In genomic region chr12:62210422-62210821, GRCh38 we compare ENCODE assay signal across 9 cellular contexts. TPM values are rescaled to one million over a fixed set of nuclear protein-coding genes. Genes with fewer than 3 reads are reported as not detected.
A peak's percentile ranks its signal among the peaks of the same experiment; 100 is the strongest.
DNase-seq lines count a peak whose midpoint lies in the region; ATAC-seq, FAIRE-seq and TF ChIP-seq lines count a peak whose summit lies in the region.
"Had no signal": no experiment of that assay in that cellular context is flagged by ENCODE, and none has a peak within 500 bp of the region (broad histone marks: within the 10 kb centered on the region; RNA-seq: fewer than 3 reads in every experiment).

No MANE protein-coding gene starts in this region.

- H4K5ac ChIP-seq in H9 (ENCODE audit: insufficient read length, low read depth, low read length): no peak overlapping the region

- H3T11ph ChIP-seq in H9 (ENCODE audit: low read length): no peak overlapping the region

- H3K9me3 Mint-ChIP-seq in activated CD8-positive, alpha-beta memory T cell treated with anti-CD3 and anti-CD28 coated beads, Interleukin-2, amount 10 ng/mL, durations not matched to agents 7 days and 5 days (ENCODE audit: low read depth): no peaks in the 10 kb centered on the region
- peaks cover 3 to 4% of the 10 kb centered on the region in 2 experiments; a peak in 3 of 5 replicates for H3K9me3 Mint-ChIP-seq in H9

- no peak overlapping the region for H2BK120ac ChIP-seq in H9 (ENCODE audit: low read depth, low read length, poor library complexity, severe bottlenecking)

- H3K4me3 ChIP-seq in NB4 (ENCODE audit: low read depth, low read length) (no peak overlapping the region), small intestine (ENCODE audit: low read depth in 1 of 2, low read length in 2 of 2) (no peak overlapping the region)

- no peak overlapping the region for H2AFZ ChIP-seq in H9 (ENCODE audit: low read length)

- no peaks in the 10 kb centered on the region for H3K9me3 ChIP-seq in H9 (ENCODE audit: control insufficient read depth, low read depth, low read length)
- no peaks in the 10 kb centered on the region for H3K9me3 ChIP-seq in small intestine (ENCODE audit: control insufficient read depth, low read depth)

- no peak overlapping the region for H3K14ac ChIP-seq in H9 (ENCODE audit: insufficient read depth, low read length)

- H3K27me3 ChIP-seq in H9 (ENCODE audit: insufficient read depth, low read length) (no peaks in the 10 kb centered on the region), small intestine (ENCODE audit: control insufficient read depth in 2 of 2, insufficient read depth in 2 of 2, low read length in 2 of 2) (no peaks in the 10 kb centered on the region)

- H3K79me2 ChIP-seq in H9 (ENCODE audit: insufficient read depth, low read length): no peaks in the 10 kb centered on the region

- no peak overlapping the region for H4K8ac ChIP-seq in H9 (replicated peaks; ENCODE audit: insufficient read length, low read depth, low read length)

- no peaks in the 10 kb centered on the region for H3K23me2 ChIP-seq in H9 (ENCODE audit: insufficient read length, low read depth, low read length, poor library complexity, severe bottlenecking)

- H3K4me2 ChIP-seq in H9 (ENCODE audit: insufficient read depth, insufficient read length, low read length): no peak overlapping the region

- H3K36me3 Mint-ChIP-seq in activated CD8-positive, alpha-beta memory T cell treated with anti-CD3 and anti-CD28 coated beads, Interleukin-2, amount 10 ng/mL, durations not matched to agents 7 days and 5 days: no peaks in the 10 kb centered on the region
- H3K36me3 Mint-ChIP-seq in H9 (ENCODE audit: insufficient read depth in 1 of 3, low read depth in 3 of 3): peaks cover 0 to 3% (median 2%) of the 10 kb centered on the region in 3 experiments; a peak in 2 of 7 replicates

- no peak overlapping the region for H2AK5ac ChIP-seq in H9 (ENCODE audit: insufficient read length, low read length)

- peak; percentile 50 for DNase-seq in activated CD8-positive, alpha-beta memory T cell treated with anti-CD3 and anti-CD28 coated beads, Interleukin-2, amount 10 ng/mL, durations not matched to agents 7 days and 5 days
- DNase-seq in activated CD8-positive, alpha-beta memory T cell treated with anti-CD3 and anti-CD28 coated beads for 24 hours: no peak
- DNase-seq in H9 (peak; percentile 37), NB4 (ENCODE audit: low read depth) (peak; percentile 79), activated T-cell treated with anti-CD3 and anti-CD28 coated beads for 48 hours (ENCODE audit: low read depth) (peak; percentile 7), foreskin melanocyte (peak; percentile 28), small intestine (peak; percentile 21)

- peaks cover 19% of the 10 kb centered on the region for H3K27me3 Mint-ChIP-seq in activated CD8-positive, alpha-beta memory T cell treated with anti-CD3 and anti-CD28 coated beads, Interleukin-2, amount 10 ng/mL, durations not matched to agents 7 days and 5 days
- no peaks in the 10 kb centered on the region; the same call in 1 of the 2 replicates for H3K27me3 Mint-ChIP-seq in H9 (ENCODE audit: low read depth)

- no peaks in the 10 kb centered on the region for H3K36me3 ChIP-seq in small intestine (ENCODE audit: control insufficient read depth in 2 of 2, insufficient read depth in 2 of 2, low read length in 2 of 2)

- no peak overlapping the region for H3K56ac ChIP-seq in H9 (ENCODE audit: insufficient read length, low read depth, low read length)

- no peak overlapping the region for H3K9ac ChIP-seq in H9 (ENCODE audit: extremely low read depth, insufficient read length, low read length)

- no peak overlapping the region for H3K4me3 Mint-ChIP-seq in activated CD8-positive, alpha-beta memory T cell treated with anti-CD3 and anti-CD28 coated beads, Interleukin-2, amount 10 ng/mL, durations not matched to agents 7 days and 5 days
- no peak overlapping the region for H3K4me3 Mint-ChIP-seq in H9

- H2BK20ac ChIP-seq in H9 (ENCODE audit: low read depth, low read length, poor library complexity, severe bottlenecking): no peak overlapping the region

- H4K91ac ChIP-seq in H9 (ENCODE audit: insufficient read length, low read depth, low read length): no peak overlapping the region

- WGBS in H9 (ENCODE audit: extremely low coverage, insufficient read length, low lambda C conversion rate): 100% methylated on average over 2 of the region's 7 CpGs
- 30 to 33% (median 31%) methylated on average over 7 of the region's 7 CpGs for WGBS in small intestine, 3 donors

- no peak overlapping the region for H3K4ac ChIP-seq in H9 (ENCODE audit: low read depth, low read length)

- no peak overlapping the region for H3K27ac ChIP-seq in H9 (ENCODE audit: insufficient read length, low read depth, low read length)
- no peak overlapping the region for H3K27ac ChIP-seq in small intestine (ENCODE audit: low read depth in 1 of 2, low read length in 1 of 2)
- H3K27ac ChIP-seq: epithelial cell of prostate had no signal

- CTCF ChIA-PET in activated CD8-positive, alpha-beta memory T cell treated with anti-CD3 and anti-CD28 coated beads, Interleukin-2, amount 10 ng/mL, durations not matched to agents 7 days and 5 days (lab: Charles Lee): interaction anchor here (0.6 to 2.6 kb wide), 11 partner anchors 11 to 598 kb away, joined by 3 to 16 read pairs (median 3); a partner anchor contains a TSS

- H3K23ac ChIP-seq in H9 (ENCODE audit: insufficient read length, low read depth, low read length): no peak overlapping the region

- peak; percentile 49 for ATAC-seq in activated CD8-positive, alpha-beta memory T cell treated with anti-CD3 and anti-CD28 coated beads, Interleukin-2, amount 10 ng/mL, durations not matched to agents 7 days and 5 days
- ATAC-seq in activated CD4-positive, CD25-positive, alpha-beta regulatory T cell treated with anti-CD3 and anti-CD28 coated beads, Interleukin-2, amount 50 U/mL, for 24 hours: no peak

- H3K18ac ChIP-seq in H9 (ENCODE audit: insufficient read length, low read depth, low read length): no peak overlapping the region

- no peaks in the 10 kb centered on the region for H4K20me1 ChIP-seq in H9 (ENCODE audit: control insufficient read depth, insufficient read depth, insufficient read length)

- no peaks in the 10 kb centered on the region for H3K4me1 ChIP-seq in H9 (ENCODE audit: insufficient read depth, low read length)
- no peaks in the 10 kb centered on the region for H3K4me1 ChIP-seq in small intestine (ENCODE audit: control insufficient read depth in 2 of 2, insufficient read depth in 1 of 2, low read depth in 1 of 2, low read length in 1 of 2)

- H2BK12ac ChIP-seq in H9 (ENCODE audit: insufficient read length, low read depth, low read length): no peak overlapping the region

- H2BK15ac ChIP-seq in H9 (ENCODE audit: low read depth, low read length): no peak overlapping the region

- no peak overlapping the region for H3K27ac Mint-ChIP-seq in activated CD8-positive, alpha-beta memory T cell treated with anti-CD3 and anti-CD28 coated beads, Interleukin-2, amount 10 ng/mL, durations not matched to agents 7 days and 5 days
- no peak overlapping the region for H3K27ac Mint-ChIP-seq in H9

- H3K79me1 ChIP-seq in H9 (ENCODE audit: insufficient read depth, low read depth, low read length, poor library complexity, severe bottlenecking): no peaks in the 10 kb centered on the region

- H3K4me1 Mint-ChIP-seq in activated CD8-positive, alpha-beta memory T cell treated with anti-CD3 and anti-CD28 coated beads, Interleukin-2, amount 10 ng/mL, durations not matched to agents 7 days and 5 days: peaks cover 7% of the 10 kb centered on the region
- peaks cover 0 to 3% of the 10 kb centered on the region in 2 experiments; a peak in 2 of 4 replicates for H3K4me1 Mint-ChIP-seq in H9

- no peak for TF ChIP-seq POLR2A in NB4 (IDR thresholded peaks at IDR 0.05; ENCODE audit: extremely low read depth, insufficient read length)

- peak; percentile 87 for FAIRE-seq in small intestine (lab: Jason Lieb, UNC)

- no peak overlapping the region for H2BK5ac ChIP-seq in H9 (ENCODE audit: insufficient read length, low read length)

- TF ChIP-seq CTCF in H9 (conservative IDR thresholded peaks at IDR 0.05) (peak; percentile 81), NB4 (IDR thresholded peaks at IDR 0.05; ENCODE audit: low read depth, low read length) (peak; percentile 82)

RNA-seq across cellular contexts. Expression of gene USP15, which starts 49.8 kb away (rescaled TPM):
- 100 to 1,000 TPM; 126 to 161 TPM for total RNA-seq in activated CD8-positive, alpha-beta memory T cell treated with anti-CD3 and anti-CD28 coated beads, Interleukin-2, amount 10 ng/mL, durations not matched to agents 7 days and 5 days
- total RNA-seq in H9 (2021): 35.3 and 36.0 TPM in 2 replicates
- polyA plus RNA-seq in small intestine: 10 to 100 TPM; 33.9 to 60.8 (median 54.6) TPM
